Comparison of ENCODE assay signal across 7 cellular contexts in the genomic region with DNA sequence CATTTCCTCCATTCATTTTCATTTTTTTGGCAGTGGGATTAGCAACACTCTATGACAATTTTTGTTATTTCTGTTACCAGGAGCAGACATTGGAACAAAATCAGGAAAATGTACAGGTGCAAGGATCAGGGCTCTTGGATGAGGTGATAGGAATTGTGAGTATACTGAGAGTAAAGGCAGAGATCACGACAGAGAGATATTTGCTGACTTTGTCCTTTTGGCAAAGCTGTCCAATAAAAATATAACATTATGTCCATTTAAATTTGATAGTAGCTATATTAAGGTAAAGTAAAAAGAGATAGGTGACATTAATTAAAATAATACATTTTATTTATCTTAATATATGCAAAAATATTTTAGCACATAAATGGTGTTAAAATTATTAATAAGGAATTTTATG.
"Had no signal": no experiment of that assay in that cellular context is flagged by ENCODE, and none has a peak within 500 bp of the region (broad histone marks: within the 10 kb centered on the region; RNA-seq: fewer than 3 reads in every experiment).

No MANE protein-coding gene starts in this region.

- H3K4me3 ChIP-seq: HAP-1 had no signal

- H3K27ac ChIP-seq: HL-60 had no signal

- ATAC-seq: HCT116 had no signal

- H3K9me3 ChIP-seq: HAP-1 had no signal

- H3K4me1 ChIP-seq: HAP-1 had no signal

- DNase-seq: GOT3, H7, HFFc6, KG1 had no signal

- H3K36me3 ChIP-seq: HAP-1 had no signal
